1 cellular context compared by ENCODE assay signal in the genomic region with DNA sequence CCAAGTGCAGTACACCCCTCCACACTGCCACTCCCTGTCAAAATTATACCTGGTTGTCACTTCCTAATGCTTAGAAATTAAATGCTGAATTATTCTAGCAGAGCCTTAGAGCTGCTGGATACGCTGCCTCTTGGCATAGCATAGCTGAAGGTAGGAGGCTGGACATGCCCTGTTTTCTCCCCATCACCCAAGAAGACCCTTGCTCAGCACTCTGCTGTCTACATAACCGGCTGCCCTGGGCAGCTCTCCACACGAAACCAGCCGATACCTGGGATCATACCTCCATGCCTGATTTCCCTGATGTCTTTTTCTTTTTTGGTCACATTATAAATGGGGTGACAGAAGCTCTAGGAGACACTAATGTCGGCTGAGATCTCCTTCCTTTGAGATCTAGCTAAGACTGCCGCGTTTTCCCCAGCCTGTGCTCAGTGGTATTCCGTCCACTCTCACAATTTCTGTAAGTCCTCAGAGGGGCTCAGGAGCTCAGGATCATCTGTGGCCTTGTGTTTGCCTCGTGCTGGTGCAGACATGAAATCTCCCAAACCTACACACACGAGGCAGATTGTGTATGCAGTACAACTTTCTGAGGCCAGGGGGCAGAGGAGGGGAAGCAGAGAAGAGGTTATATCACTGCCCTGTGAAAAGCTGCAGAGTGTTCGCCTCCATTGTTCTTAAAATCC.
TF ChIP-seq lines count a peak whose summit lies in the region.

No MANE protein-coding gene starts in this region.

TF ChIP-seq in K562, 482 proteins besides CTCF, POLR2A, EP300 and RAD21 (continued from another document):
- TF ChIP-seq BACH1 (tag; IDR thresholded peaks at IDR 0.05), result no peak
- TF ChIP-seq CHCHD3 (CRISPR knock-in tag; IDR thresholded peaks at IDR 0.05), result no peak
- no peak for TF ChIP-seq ETV6 (IDR thresholded peaks at IDR 0.05; ENCODE audit: borderline replicate concordance in 1 of 2, low read depth in 2 of 2, low read length in 1 of 2)
- TF ChIP-seq ETV6 (CRISPR knock-in tag; IDR thresholded peaks at IDR 0.05; ENCODE audit: borderline replicate concordance), result no peak
- no peak for TF ChIP-seq EHMT2 (IDR thresholded peaks at IDR 0.05)
- TF ChIP-seq SMC3 (conservative IDR thresholded peaks at IDR 0.05; ENCODE audit: insufficient read depth, low read depth, low read length), result peak; percentile 69
- no peak for TF ChIP-seq SP1 (CRISPR knock-in tag; IDR thresholded peaks at IDR 0.05)
- TF ChIP-seq, protein P1, sequence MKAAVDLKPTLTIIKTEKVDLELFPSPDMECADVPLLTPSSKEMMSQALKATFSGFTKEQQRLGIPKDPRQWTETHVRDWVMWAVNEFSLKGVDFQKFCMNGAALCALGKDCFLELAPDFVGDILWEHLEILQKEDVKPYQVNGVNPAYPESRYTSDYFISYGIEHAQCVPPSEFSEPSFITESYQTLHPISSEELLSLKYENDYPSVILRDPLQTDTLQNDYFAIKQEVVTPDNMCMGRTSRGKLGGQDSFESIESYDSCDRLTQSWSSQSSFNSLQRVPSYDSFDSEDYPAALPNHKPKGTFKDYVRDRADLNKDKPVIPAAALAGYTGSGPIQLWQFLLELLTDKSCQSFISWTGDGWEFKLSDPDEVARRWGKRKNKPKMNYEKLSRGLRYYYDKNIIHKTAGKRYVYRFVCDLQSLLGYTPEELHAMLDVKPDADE (conservative IDR thresholded peaks at IDR 0.05; ENCODE audit: control insufficient read depth, low read depth, low read length), result no peak
- TF ChIP-seq, protein P2, sequence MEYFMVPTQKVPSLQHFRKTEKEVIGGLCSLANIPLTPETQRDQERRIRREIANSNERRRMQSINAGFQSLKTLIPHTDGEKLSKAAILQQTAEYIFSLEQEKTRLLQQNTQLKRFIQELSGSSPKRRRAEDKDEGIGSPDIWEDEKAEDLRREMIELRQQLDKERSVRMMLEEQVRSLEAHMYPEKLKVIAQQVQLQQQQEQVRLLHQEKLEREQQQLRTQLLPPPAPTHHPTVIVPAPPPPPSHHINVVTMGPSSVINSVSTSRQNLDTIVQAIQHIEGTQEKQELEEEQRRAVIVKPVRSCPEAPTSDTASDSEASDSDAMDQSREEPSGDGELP (CRISPR knock-in tag; IDR thresholded peaks at IDR 0.05; ENCODE audit: borderline replicate concordance), result 0 out of 2 replicates have a peak, but pooled peaks have one; percentile 18
- TF ChIP-seq KLF13 (tag; IDR thresholded peaks at IDR 0.05; ENCODE audit: borderline replicate concordance, low read depth), result no peak
- peak; percentile 61 for TF ChIP-seq RB1 (IDR thresholded peaks at IDR 0.05; ENCODE audit: low read depth)
- no peak for TF ChIP-seq ZNF146 (CRISPR knock-in tag; IDR thresholded peaks at IDR 0.05; ENCODE audit: unreplicated experiment)
- peak; percentile 82 for TF ChIP-seq MYC (IDR thresholded peaks at IDR 0.05; ENCODE audit: low read depth, low read length)
- no peak for TF ChIP-seq MYC (CRISPR knock-in tag; IDR thresholded peaks at IDR 0.05; ENCODE audit: borderline replicate concordance, low read depth)
- no peak for TF ChIP-seq ARID2 (IDR thresholded peaks at IDR 0.05)
- TF ChIP-seq MAFG (tag; conservative IDR thresholded peaks at IDR 0.05), result no peak
- no peak for TF ChIP-seq RBM39 (optimal IDR thresholded peaks at IDR 0.05; ENCODE audit: low read depth, low read length)
- no peak for TF ChIP-seq CREM (IDR thresholded peaks at IDR 0.05; ENCODE audit: low read depth)
- TF ChIP-seq NR3C1 (CRISPR knock-in tag; IDR thresholded peaks at IDR 0.05), result no peak
- TF ChIP-seq TSC22D4 (tag; IDR thresholded peaks at IDR 0.05), result no peak
- TF ChIP-seq, protein P3, sequence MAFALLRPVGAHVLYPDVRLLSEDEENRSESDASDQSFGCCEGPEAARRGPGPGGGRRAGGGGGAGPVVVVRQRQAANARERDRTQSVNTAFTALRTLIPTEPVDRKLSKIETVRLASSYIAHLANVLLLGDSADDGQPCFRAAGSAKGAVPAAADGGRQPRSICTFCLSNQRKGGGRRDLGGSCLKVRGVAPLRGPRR (CRISPR knock-in tag; IDR thresholded peaks at IDR 0.05), result no peak
- no peak for TF ChIP-seq SMAD3 (CRISPR knock-in tag; conservative IDR thresholded peaks at IDR 0.05)
- TF ChIP-seq, protein P4, sequence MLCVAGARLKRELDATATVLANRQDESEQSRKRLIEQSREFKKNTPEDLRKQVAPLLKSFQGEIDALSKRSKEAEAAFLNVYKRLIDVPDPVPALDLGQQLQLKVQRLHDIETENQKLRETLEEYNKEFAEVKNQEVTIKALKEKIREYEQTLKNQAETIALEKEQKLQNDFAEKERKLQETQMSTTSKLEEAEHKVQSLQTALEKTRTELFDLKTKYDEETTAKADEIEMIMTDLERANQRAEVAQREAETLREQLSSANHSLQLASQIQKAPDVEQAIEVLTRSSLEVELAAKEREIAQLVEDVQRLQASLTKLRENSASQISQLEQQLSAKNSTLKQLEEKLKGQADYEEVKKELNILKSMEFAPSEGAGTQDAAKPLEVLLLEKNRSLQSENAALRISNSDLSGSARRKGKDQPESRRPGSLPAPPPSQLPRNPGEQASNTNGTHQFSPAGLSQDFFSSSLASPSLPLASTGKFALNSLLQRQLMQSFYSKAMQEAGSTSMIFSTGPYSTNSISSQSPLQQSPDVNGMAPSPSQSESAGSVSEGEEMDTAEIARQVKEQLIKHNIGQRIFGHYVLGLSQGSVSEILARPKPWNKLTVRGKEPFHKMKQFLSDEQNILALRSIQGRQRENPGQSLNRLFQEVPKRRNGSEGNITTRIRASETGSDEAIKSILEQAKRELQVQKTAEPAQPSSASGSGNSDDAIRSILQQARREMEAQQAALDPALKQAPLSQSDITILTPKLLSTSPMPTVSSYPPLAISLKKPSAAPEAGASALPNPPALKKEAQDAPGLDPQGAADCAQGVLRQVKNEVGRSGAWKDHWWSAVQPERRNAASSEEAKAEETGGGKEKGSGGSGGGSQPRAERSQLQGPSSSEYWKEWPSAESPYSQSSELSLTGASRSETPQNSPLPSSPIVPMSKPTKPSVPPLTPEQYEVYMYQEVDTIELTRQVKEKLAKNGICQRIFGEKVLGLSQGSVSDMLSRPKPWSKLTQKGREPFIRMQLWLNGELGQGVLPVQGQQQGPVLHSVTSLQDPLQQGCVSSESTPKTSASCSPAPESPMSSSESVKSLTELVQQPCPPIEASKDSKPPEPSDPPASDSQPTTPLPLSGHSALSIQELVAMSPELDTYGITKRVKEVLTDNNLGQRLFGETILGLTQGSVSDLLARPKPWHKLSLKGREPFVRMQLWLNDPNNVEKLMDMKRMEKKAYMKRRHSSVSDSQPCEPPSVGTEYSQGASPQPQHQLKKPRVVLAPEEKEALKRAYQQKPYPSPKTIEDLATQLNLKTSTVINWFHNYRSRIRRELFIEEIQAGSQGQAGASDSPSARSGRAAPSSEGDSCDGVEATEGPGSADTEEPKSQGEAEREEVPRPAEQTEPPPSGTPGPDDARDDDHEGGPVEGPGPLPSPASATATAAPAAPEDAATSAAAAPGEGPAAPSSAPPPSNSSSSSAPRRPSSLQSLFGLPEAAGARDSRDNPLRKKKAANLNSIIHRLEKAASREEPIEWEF (CRISPR knock-in tag; IDR thresholded peaks at IDR 0.05), result no peak
- TF ChIP-seq, protein P5, sequence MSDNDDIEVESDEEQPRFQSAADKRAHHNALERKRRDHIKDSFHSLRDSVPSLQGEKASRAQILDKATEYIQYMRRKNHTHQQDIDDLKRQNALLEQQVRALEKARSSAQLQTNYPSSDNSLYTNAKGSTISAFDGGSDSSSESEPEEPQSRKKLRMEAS (CRISPR knock-in tag; IDR thresholded peaks at IDR 0.05), result peak; percentile 92
- TF ChIP-seq, protein P6, sequence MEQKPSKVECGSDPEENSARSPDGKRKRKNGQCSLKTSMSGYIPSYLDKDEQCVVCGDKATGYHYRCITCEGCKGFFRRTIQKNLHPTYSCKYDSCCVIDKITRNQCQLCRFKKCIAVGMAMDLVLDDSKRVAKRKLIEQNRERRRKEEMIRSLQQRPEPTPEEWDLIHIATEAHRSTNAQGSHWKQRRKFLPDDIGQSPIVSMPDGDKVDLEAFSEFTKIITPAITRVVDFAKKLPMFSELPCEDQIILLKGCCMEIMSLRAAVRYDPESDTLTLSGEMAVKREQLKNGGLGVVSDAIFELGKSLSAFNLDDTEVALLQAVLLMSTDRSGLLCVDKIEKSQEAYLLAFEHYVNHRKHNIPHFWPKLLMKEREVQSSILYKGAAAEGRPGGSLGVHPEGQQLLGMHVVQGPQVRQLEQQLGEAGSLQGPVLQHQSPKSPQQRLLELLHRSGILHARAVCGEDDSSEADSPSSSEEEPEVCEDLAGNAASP (IDR thresholded peaks at IDR 0.05), result no peak
- no peak for TF ChIP-seq ZNF444 (CRISPR knock-in tag; IDR thresholded peaks at IDR 0.05)
- no peak for TF ChIP-seq NR2F6 (CRISPR knock-in tag; IDR thresholded peaks at IDR 0.05)
- TF ChIP-seq ZNF143 (CRISPR knock-in tag; IDR thresholded peaks at IDR 0.05), result no peak
- TF ChIP-seq, protein P7, sequence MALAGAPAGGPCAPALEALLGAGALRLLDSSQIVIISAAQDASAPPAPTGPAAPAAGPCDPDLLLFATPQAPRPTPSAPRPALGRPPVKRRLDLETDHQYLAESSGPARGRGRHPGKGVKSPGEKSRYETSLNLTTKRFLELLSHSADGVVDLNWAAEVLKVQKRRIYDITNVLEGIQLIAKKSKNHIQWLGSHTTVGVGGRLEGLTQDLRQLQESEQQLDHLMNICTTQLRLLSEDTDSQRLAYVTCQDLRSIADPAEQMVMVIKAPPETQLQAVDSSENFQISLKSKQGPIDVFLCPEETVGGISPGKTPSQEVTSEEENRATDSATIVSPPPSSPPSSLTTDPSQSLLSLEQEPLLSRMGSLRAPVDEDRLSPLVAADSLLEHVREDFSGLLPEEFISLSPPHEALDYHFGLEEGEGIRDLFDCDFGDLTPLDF (CRISPR knock-in tag; IDR thresholded peaks at IDR 0.05), result no peak
- TF ChIP-seq HDAC2 (IDR thresholded peaks at IDR 0.05), result no peak
